ENCODE assay signal across 1 cellular context in the genomic region with DNA sequence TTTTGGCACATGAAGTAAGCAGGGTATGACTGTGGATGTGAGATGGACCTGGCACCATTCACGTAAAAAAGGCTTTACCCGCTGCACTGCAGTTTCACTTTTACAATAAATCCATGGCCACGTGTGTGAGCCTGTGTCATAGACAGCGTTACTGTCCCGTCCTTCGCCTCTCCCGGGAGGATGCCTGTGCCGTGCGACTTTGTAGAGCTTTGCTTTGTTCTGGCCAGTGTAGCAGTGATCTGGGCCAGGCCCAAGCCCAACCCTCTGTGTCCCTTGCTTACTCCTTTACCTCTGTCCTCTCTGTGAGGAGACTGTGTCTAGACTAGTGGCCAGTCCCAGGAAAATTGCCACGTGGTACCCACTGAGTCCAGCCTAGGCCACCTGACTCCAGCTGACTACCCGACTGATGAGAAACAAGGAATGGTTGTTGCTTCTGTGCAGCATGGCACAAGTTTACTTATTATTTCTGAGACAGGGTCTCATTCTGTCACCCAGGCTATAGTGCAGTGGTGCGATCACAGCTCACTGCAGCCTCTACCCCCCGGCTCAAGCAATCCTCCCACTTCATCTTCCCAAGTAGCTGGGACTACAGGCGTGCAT.
TF ChIP-seq lines count a peak whose summit lies in the region.

No MANE protein-coding gene starts in this region.

TF ChIP-seq in WTC11, 78 proteins besides CTCF, POLR2A, EP300 and RAD21:
- no peak for TF ChIP-seq NR3C1 (CRISPR knock-in tag; conservative IDR thresholded peaks at IDR 0.05; ENCODE audit: low read depth)
- TF ChIP-seq, protein P1, sequence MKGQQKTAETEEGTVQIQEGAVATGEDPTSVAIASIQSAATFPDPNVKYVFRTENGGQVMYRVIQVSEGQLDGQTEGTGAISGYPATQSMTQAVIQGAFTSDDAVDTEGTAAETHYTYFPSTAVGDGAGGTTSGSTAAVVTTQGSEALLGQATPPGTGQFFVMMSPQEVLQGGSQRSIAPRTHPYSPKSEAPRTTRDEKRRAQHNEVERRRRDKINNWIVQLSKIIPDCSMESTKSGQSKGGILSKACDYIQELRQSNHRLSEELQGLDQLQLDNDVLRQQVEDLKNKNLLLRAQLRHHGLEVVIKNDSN (CRISPR knock-in tag; IDR thresholded peaks at IDR 0.05): no peak
- no peak for TF ChIP-seq ATF1 (CRISPR knock-in tag; IDR thresholded peaks at IDR 0.05)
- TF ChIP-seq, protein P2, sequence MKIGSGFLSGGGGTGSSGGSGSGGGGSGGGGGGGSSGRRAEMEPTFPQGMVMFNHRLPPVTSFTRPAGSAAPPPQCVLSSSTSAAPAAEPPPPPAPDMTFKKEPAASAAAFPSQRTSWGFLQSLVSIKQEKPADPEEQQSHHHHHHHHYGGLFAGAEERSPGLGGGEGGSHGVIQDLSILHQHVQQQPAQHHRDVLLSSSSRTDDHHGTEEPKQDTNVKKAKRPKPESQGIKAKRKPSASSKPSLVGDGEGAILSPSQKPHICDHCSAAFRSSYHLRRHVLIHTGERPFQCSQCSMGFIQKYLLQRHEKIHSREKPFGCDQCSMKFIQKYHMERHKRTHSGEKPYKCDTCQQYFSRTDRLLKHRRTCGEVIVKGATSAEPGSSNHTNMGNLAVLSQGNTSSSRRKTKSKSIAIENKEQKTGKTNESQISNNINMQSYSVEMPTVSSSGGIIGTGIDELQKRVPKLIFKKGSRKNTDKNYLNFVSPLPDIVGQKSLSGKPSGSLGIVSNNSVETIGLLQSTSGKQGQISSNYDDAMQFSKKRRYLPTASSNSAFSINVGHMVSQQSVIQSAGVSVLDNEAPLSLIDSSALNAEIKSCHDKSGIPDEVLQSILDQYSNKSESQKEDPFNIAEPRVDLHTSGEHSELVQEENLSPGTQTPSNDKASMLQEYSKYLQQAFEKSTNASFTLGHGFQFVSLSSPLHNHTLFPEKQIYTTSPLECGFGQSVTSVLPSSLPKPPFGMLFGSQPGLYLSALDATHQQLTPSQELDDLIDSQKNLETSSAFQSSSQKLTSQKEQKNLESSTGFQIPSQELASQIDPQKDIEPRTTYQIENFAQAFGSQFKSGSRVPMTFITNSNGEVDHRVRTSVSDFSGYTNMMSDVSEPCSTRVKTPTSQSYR (CRISPR knock-in tag; IDR thresholded peaks at IDR 0.05): no peak
